Comparison of ENCODE assay signal across 30 cellular contexts in genomic region chr12:85413266-85413665, GRCh38.
DNase-seq lines count a peak whose midpoint lies in the region; ATAC-seq, FAIRE-seq and TF ChIP-seq lines count a peak whose summit lies in the region.
"Had no signal": no experiment of that assay in that cellular context is flagged by ENCODE, and none has a peak within 500 bp of the region (broad histone marks: within the 10 kb centered on the region; RNA-seq: fewer than 3 reads in every experiment).

No MANE protein-coding gene starts in this region.

- FAIRE-seq in bronchial epithelial cell (lab: Jason Lieb, UNC): no peak
- FAIRE-seq: G401.6, H1 had no signal

- H3K36me3 Mint-ChIP-seq in T-helper 17 cell (ENCODE audit: low read depth): no peaks in the 10 kb centered on the region
- H3K36me3 Mint-ChIP-seq: CD14-positive monocyte; CD8-positive, alpha-beta memory T cell; IgD-negative memory B cell had no signal

- H3K4me1 Mint-ChIP-seq in T-helper 17 cell: no peaks in the 10 kb centered on the region
- H3K4me1 Mint-ChIP-seq: CD14-positive monocyte; CD8-positive, alpha-beta memory T cell; IgD-negative memory B cell had no signal

- H3K36me3 ChIP-seq in SJCRH30: no peaks in the 10 kb centered on the region
- H3K36me3 ChIP-seq in bronchial epithelial cell (ENCODE audit: control insufficient read depth, insufficient read depth, low read length): no peaks in the 10 kb centered on the region
- H3K36me3 ChIP-seq: BE2C had no signal

- H3K4me3 ChIP-seq in SJCRH30: no peak overlapping the region
- no peak overlapping the region for H3K4me3 ChIP-seq in bronchial epithelial cell (ENCODE audit: low read depth, low read length)

- H3K4me1 ChIP-seq in SJCRH30: peaks cover 9% of the 10 kb centered on the region
- H3K4me1 ChIP-seq: BE2C had no signal

- no peak overlapping the region for H3K4me3 Mint-ChIP-seq in T-helper 17 cell
- H3K4me3 Mint-ChIP-seq: CD14-positive monocyte; CD8-positive, alpha-beta memory T cell; IgD-negative memory B cell had no signal

- H3K27ac ChIP-seq in SJCRH30: 0 out of 2 replicates have a peak overlapping the region, but pooled peaks have one; percentile 3
- H3K27ac ChIP-seq: KMS-11 had no signal

- H3K9me3 ChIP-seq in SJCRH30 (replicated peaks) (no peaks in the 10 kb centered on the region), T-helper 17 cell (ENCODE audit: control insufficient read depth, low read length, poor library complexity, severe bottlenecking) (no peaks in the 10 kb centered on the region)
- H3K9me3 ChIP-seq: BE2C had no signal

- ATAC-seq in left lobe of liver: no peak
- no peak for ATAC-seq in T-helper 17 cell
- no peak for ATAC-seq in activated CD4-positive, CD25-positive, alpha-beta regulatory T cell treated with anti-CD3 and anti-CD28 coated beads, Interleukin-2, amount 50 U/mL, for 24 hours
- ATAC-seq: Panc1 had no signal

- H3K27me3 Mint-ChIP-seq in T-helper 17 cell: no peaks in the 10 kb centered on the region
- H3K27me3 Mint-ChIP-seq: CD8-positive, alpha-beta memory T cell; IgD-negative memory B cell had no signal

- no peak overlapping the region for H3K27ac Mint-ChIP-seq in T-helper 17 cell
- H3K27ac Mint-ChIP-seq: CD14-positive monocyte; CD8-positive, alpha-beta memory T cell; IgD-negative memory B cell had no signal

- H3K27me3 ChIP-seq in SJCRH30 (no peaks in the 10 kb centered on the region), bronchial epithelial cell (ENCODE audit: control insufficient read depth, insufficient read depth, low read length) (no peaks in the 10 kb centered on the region)

- no peak for TF ChIP-seq CTCF in bronchial epithelial cell (IDR thresholded peaks at IDR 0.05; ENCODE audit: insufficient read depth, low read length, severe bottlenecking)

- peak; percentile 4 for DNase-seq in COLO829 (ENCODE audit: low spot score)
- peak; percentile 32 for DNase-seq in HS-5 (ENCODE audit: low read depth)
- peak in 1 of 2 experiments; percentile 24 for DNase-seq in SJCRH30
- DNase-seq in bronchial epithelial cell (ENCODE audit: low read depth): peak; percentile 16
- DNase-seq in left lobe of liver (ENCODE audit: low spot score): no peak
- DNase-seq in DMS 273 treated with DMSO at 0.1 percent for 48 hours (lab: John Stamatoyannopoulos, UW): no peak
- DNase-seq in T-helper 17 cell: no peak
- DNase-seq: 8988T; ACHN; BE2C; Calu3; CD8-positive, alpha-beta memory T cell; DMS153; HCEC 1CT; NCI-H1092 treated with DMSO at 0.1 percent for 48 hours; NCI-H1436; NCI-H187; NCI-H2081 treated with DMSO at 0.1 percent for 48 hours; NCI-H2171; NCI-H226; NCI-H510A; NCI-H69; SIG-M5 had no signal

Comparison
In these comparisons a context has a peak if more than half of its experiments do, and no peak if none do; other contexts are left out.
1. DNase-seq: peak in COLO829 (single experiment), HS-5 (single experiment) and bronchial epithelial cell (single experiment); none in left lobe of liver (single experiment), DMS 273 treated with DMSO at 0.1 percent for 48 hours (single experiment) and T-helper 17 cell (0 of 3).